2 cellular contexts compared by ENCODE assay signal in genomic region chr4:109721033-109721432, GRCh38.
TF ChIP-seq lines count a peak whose summit lies in the region.

No MANE protein-coding gene starts in this region.

TF ChIP-seq in IMR-90, 13 proteins besides CTCF, POLR2A, EP300 and RAD21:
- TF ChIP-seq ELK1 (IDR thresholded peaks at IDR 0.05; ENCODE audit: borderline replicate concordance, low read depth, low read length), result no peak
- peak; percentile 53; the same call in 1 of the 2 replicates for TF ChIP-seq FOS (IDR thresholded peaks at IDR 0.05; ENCODE audit: low read depth, low read length)
- TF ChIP-seq MAFK (IDR thresholded peaks at IDR 0.05; ENCODE audit: low read depth, low read length), result no peak
- TF ChIP-seq RFX5 (IDR thresholded peaks at IDR 0.05; ENCODE audit: low read depth, low read length), result no peak
- no peak for TF ChIP-seq CHD1 (IDR thresholded peaks at IDR 0.05; ENCODE audit: low read depth, low read length)

TF ChIP-seq in K562, 482 proteins besides CTCF, POLR2A, EP300 and RAD21 (continues in another document):
- TF ChIP-seq ZNF644 (tag; IDR thresholded peaks at IDR 0.05; ENCODE audit: low read depth), result no peak
- TF ChIP-seq ZNF24 (IDR thresholded peaks at IDR 0.05), result no peak
- peak; percentile 65; the same call in 1 of the 2 replicates for TF ChIP-seq ZNF316 (IDR thresholded peaks at IDR 0.05)
- TF ChIP-seq ZNF165 (CRISPR knock-in tag; IDR thresholded peaks at IDR 0.05; ENCODE audit: borderline replicate concordance), result no peak
- no peak for TF ChIP-seq RREB1 (CRISPR knock-in tag; IDR thresholded peaks at IDR 0.05)
- TF ChIP-seq DDX20 (tag; IDR thresholded peaks at IDR 0.05; ENCODE audit: low read depth), result no peak
- TF ChIP-seq ZNF384 (IDR thresholded peaks at IDR 0.05; ENCODE audit: low read depth, low read length), result peak; percentile 87
- TF ChIP-seq GTF2F1 (IDR thresholded peaks at IDR 0.05; ENCODE audit: low read depth, low read length), result no peak
- no peak for TF ChIP-seq CREB3 (tag; conservative IDR thresholded peaks at IDR 0.05; ENCODE audit: low read depth)
- TF ChIP-seq RBM22 (IDR thresholded peaks at IDR 0.05; ENCODE audit: low read depth, low read length, poor library complexity, severe bottlenecking), result no peak
- peak; percentile 95 for TF ChIP-seq JUND (IDR thresholded peaks at IDR 0.05; ENCODE audit: borderline replicate concordance, low read depth, low read length)
- peak; percentile 91 for TF ChIP-seq JUND (tag; IDR thresholded peaks at IDR 0.05; ENCODE audit: borderline replicate concordance, low read depth, low read length)
- TF ChIP-seq LEF1 (IDR thresholded peaks at IDR 0.05), result no peak
- TF ChIP-seq NR4A1 (CRISPR knock-in tag; IDR thresholded peaks at IDR 0.05), result no peak
- TF ChIP-seq NR4A1 (tag; IDR thresholded peaks at IDR 0.05), result no peak
- no peak for TF ChIP-seq SMARCB1 (IDR thresholded peaks at IDR 0.05; ENCODE audit: insufficient read length, low read depth)
- no peak for TF ChIP-seq RBM14 (IDR thresholded peaks at IDR 0.05; ENCODE audit: borderline replicate concordance, insufficient read depth, low read depth, low read length)
- TF ChIP-seq POLR2AphosphoS5 (IDR thresholded peaks at IDR 0.05; ENCODE audit: control insufficient read depth, insufficient read depth, low read depth, low read length), result no peak
- TF ChIP-seq PKNOX1 (IDR thresholded peaks at IDR 0.05), result no peak
- TF ChIP-seq ETV6 (IDR thresholded peaks at IDR 0.05; ENCODE audit: borderline replicate concordance in 1 of 2, low read depth in 2 of 2, low read length in 1 of 2), result no peak
- TF ChIP-seq ETV6 (CRISPR knock-in tag; IDR thresholded peaks at IDR 0.05; ENCODE audit: borderline replicate concordance), result no peak
- TF ChIP-seq CREB1 (IDR thresholded peaks at IDR 0.05), result no peak
- TF ChIP-seq CREB1 (CRISPR knock-in tag; IDR thresholded peaks at IDR 0.05), result no peak
- no peak for TF ChIP-seq RFX5 (IDR thresholded peaks at IDR 0.05; ENCODE audit: low read depth, low read length)
- TF ChIP-seq NFIX (CRISPR knock-in tag; IDR thresholded peaks at IDR 0.05; ENCODE audit: low read depth), result no peak
- TF ChIP-seq CREM (IDR thresholded peaks at IDR 0.05; ENCODE audit: low read depth), result 0 out of 2 replicates have a peak, but pooled peaks have one; percentile 11
- TF ChIP-seq CBX3 (IDR thresholded peaks at IDR 0.05; ENCODE audit: borderline replicate concordance in 1 of 2, low read length in 2 of 2), result peak in 1 of 2 experiments; percentile 31; a peak in 1 of 3 replicates
- TF ChIP-seq ZNF655 (CRISPR knock-in tag; IDR thresholded peaks at IDR 0.05), result no peak
- TF ChIP-seq ATF1 (CRISPR knock-in tag; IDR thresholded peaks at IDR 0.05), result no peak
- no peak for TF ChIP-seq ATF1 (tag; IDR thresholded peaks at IDR 0.05)
- TF ChIP-seq ZNF639 (CRISPR knock-in tag; conservative IDR thresholded peaks at IDR 0.05 in 1 of 2, IDR thresholded peaks at IDR 0.05 in 1 of 2), result no peak
- no peak for TF ChIP-seq HSF4 (CRISPR knock-in tag; IDR thresholded peaks at IDR 0.05; ENCODE audit: borderline replicate concordance)
- TF ChIP-seq MCM2 (IDR thresholded peaks at IDR 0.05; ENCODE audit: low read depth), result no peak
- no peak for TF ChIP-seq ZNF121 (CRISPR knock-in tag; conservative IDR thresholded peaks at IDR 0.05)
- TF ChIP-seq SIRT6 (IDR thresholded peaks at IDR 0.05; ENCODE audit: low read depth, low read length), result no peak
- TF ChIP-seq CXXC5 (CRISPR knock-in tag; IDR thresholded peaks at IDR 0.05), result no peak
- no peak for TF ChIP-seq CCAR2 (IDR thresholded peaks at IDR 0.05; ENCODE audit: low read depth, low read length)
- TF ChIP-seq PRDM10 (IDR thresholded peaks at IDR 0.05; ENCODE audit: partially characterized antibody), result peak; percentile 34
- no peak for TF ChIP-seq NR1H2 (CRISPR knock-in tag; IDR thresholded peaks at IDR 0.05)
- no peak for TF ChIP-seq TEAD2 (tag; IDR thresholded peaks at IDR 0.05)
- no peak for TF ChIP-seq CBX5 (IDR thresholded peaks at IDR 0.05; ENCODE audit: borderline replicate concordance, low read depth)
- peak; percentile 15; the same call in 1 of the 2 replicates for TF ChIP-seq MAFF (IDR thresholded peaks at IDR 0.05; ENCODE audit: low read length)
- peak; percentile 82 for TF ChIP-seq SMARCE1 (IDR thresholded peaks at IDR 0.05)
- TF ChIP-seq E2F5 (CRISPR knock-in tag; IDR thresholded peaks at IDR 0.05), result no peak
- no peak for TF ChIP-seq NEUROD1 (IDR thresholded peaks at IDR 0.05; ENCODE audit: borderline replicate concordance, low read depth, low read length, partially characterized antibody)
- 0 out of 2 replicates have a peak, but pooled peaks have one; percentile 20 for TF ChIP-seq SMARCC2 (IDR thresholded peaks at IDR 0.05; ENCODE audit: low read depth)
- TF ChIP-seq ZNF280B (CRISPR knock-in tag; IDR thresholded peaks at IDR 0.05), result no peak
- no peak for TF ChIP-seq ZNF551 (CRISPR knock-in tag; IDR thresholded peaks at IDR 0.05)
